16 cellular contexts compared by ENCODE assay signal in genomic region chr3:14415501-14415900, GRCh38. TPM values are rescaled to one million over a fixed set of nuclear protein-coding genes. Genes with fewer than 3 reads are reported as not detected.
A peak's percentile ranks its signal among the peaks of the same experiment; 100 is the strongest.
DNase-seq lines count a peak whose midpoint lies in the region; ATAC-seq, FAIRE-seq and TF ChIP-seq lines count a peak whose summit lies in the region.
"Had no signal": no experiment of that assay in that cellular context is flagged by ENCODE, and none has a peak within 500 bp of the region (broad histone marks: within the 10 kb centered on the region; RNA-seq: fewer than 3 reads in every experiment).

No MANE protein-coding gene starts in this region.

- H3K9me3 Mint-ChIP-seq in naive thymus-derived CD4-positive, alpha-beta T cell: no peaks in the 10 kb centered on the region
- H3K9me3 Mint-ChIP-seq: CD8-positive, alpha-beta T cell; naive B cell had no signal

- no peak for FAIRE-seq in bronchial epithelial cell (lab: Jason Lieb, UNC)
- FAIRE-seq: urothelium cell line had no signal

- no peaks in the 10 kb centered on the region for H3K27me3 ChIP-seq in BLaER1 treated with 17β-estradiol and CSF1 and Interleukin-3, amounts not matched to agents 10 nM and 100 nM
- H3K27me3 ChIP-seq in PC-9 (ENCODE audit: insufficient read depth, low read depth) (no peaks in the 10 kb centered on the region), bronchial epithelial cell (ENCODE audit: control insufficient read depth, insufficient read depth, low read length) (no peaks in the 10 kb centered on the region), neutrophil (no peaks in the 10 kb centered on the region), ovary (no peaks in the 10 kb centered on the region)
- H3K27me3 ChIP-seq in naive thymus-derived CD4-positive, alpha-beta T cell (ENCODE audit: control insufficient read depth in 2 of 2, insufficient read depth in 2 of 2, low read length in 2 of 2): no peaks in the 10 kb centered on the region

- CTCF ChIA-PET in PC-9 (lab: Charles Lee): interaction anchor here (0.7 kb wide), 1 partner anchor 40 kb away, joined by 7 read pairs; no protein-coding TSS in a partner anchor
- CTCF ChIA-PET in naive thymus-derived CD4-positive, alpha-beta T cell (lab: Charles Lee): no interaction called here

- H3K27me3 Mint-ChIP-seq in naive thymus-derived CD4-positive, alpha-beta T cell: no peaks in the 10 kb centered on the region
- H3K27me3 Mint-ChIP-seq: naive B cell had no signal

- peaks cover 0 to 93% (median 56%) of the 10 kb centered on the region in 11 experiments; a peak in 18 of 22 replicates for H4K20me1 ChIP-seq in BLaER1 treated with 17β-estradiol and CSF1 and Interleukin-3, amounts not matched to agents 10 nM and 100 nM
- H4K20me1 ChIP-seq in PC-9 (ENCODE audit: insufficient read depth): no peaks in the 10 kb centered on the region

- H3K4me2 ChIP-seq in BLaER1 treated with 17β-estradiol and CSF1 and Interleukin-3, amounts not matched to agents 10 nM and 100 nM: peak overlapping the region; percentile 30 to 96 (median 55)
- H3K4me2 ChIP-seq in PC-9: no peak overlapping the region

- H3K27ac Mint-ChIP-seq in naive thymus-derived CD4-positive, alpha-beta T cell: peak overlapping the region in 1 of 9 donors; percentile 41

- H3K9ac ChIP-seq in BLaER1 treated with 17β-estradiol and CSF1 and Interleukin-3, amounts not matched to agents 10 nM and 100 nM: peak overlapping the region in 10 of 11 experiments; percentile 31 to 72 (median 54); a peak in 17 of 22 replicates

- peaks cover 40 to 100% (median 85%) of the 10 kb centered on the region in 10 experiments for H3K4me1 ChIP-seq in BLaER1 treated with 17β-estradiol and CSF1 and Interleukin-3, amounts not matched to agents 10 nM and 100 nM
- peaks cover 80% of the 10 kb centered on the region for H3K4me1 ChIP-seq in PC-9 (replicated peaks; ENCODE audit: insufficient read depth)
- peaks cover 98 to 99% of the 10 kb centered on the region in 2 experiments for H3K4me1 ChIP-seq in neutrophil (ENCODE audit: control insufficient read depth in 1 of 2, insufficient read depth in 1 of 2, low read depth in 1 of 2, low read length in 1 of 2)
- no peaks in the 10 kb centered on the region for H3K4me1 ChIP-seq in naive thymus-derived CD4-positive, alpha-beta T cell (ENCODE audit: control insufficient read depth in 2 of 2, insufficient read depth in 2 of 2, low read length in 2 of 2)
- H3K4me1 ChIP-seq in ovary (ENCODE audit: insufficient read depth): peaks cover 18% of the 10 kb centered on the region

- no peak for ATAC-seq in naive thymus-derived CD4-positive, alpha-beta T cell
- ATAC-seq in HG03108 (IDR thresholded peaks at IDR 0.05; ENCODE audit: unreplicated experiment): no peak
- ATAC-seq: CD8-positive, alpha-beta T cell had no signal

- no peaks in the 10 kb centered on the region for H3K9me2 ChIP-seq in PC-9 (ENCODE audit: insufficient read depth)

- no peak for TF ChIP-seq EP300 in ovary (IDR thresholded peaks at IDR 0.05)

- peaks cover 5 to 28% (median 10%) of the 10 kb centered on the region in 5 donors for H3K36me3 Mint-ChIP-seq in naive thymus-derived CD4-positive, alpha-beta T cell

- peaks cover 46% of the 10 kb centered on the region for H3F3A ChIP-seq in PC-9 (ENCODE audit: insufficient read depth, low read depth)

- H3K79me2 ChIP-seq in PC-9 (ENCODE audit: low read depth): peaks cover 87% of the 10 kb centered on the region

- BruUV-seq in PC-9 (replicated peaks; lab: Mats Ljungman, UMichigan): no TSS peak

- WGBS in ovary, 3 donors: 63 to 83% (median 72%) methylated on average over 5 of the region's 5 CpGs

- H2AFZ ChIP-seq in PC-9: no peak overlapping the region

- POLR2A ChIA-PET in PC-9 (lab: Charles Lee; ENCODE audit: unreplicated experiment): no interaction called here
- POLR2A ChIA-PET in naive thymus-derived CD4-positive, alpha-beta T cell (lab: Charles Lee): interaction anchor here (0.9 kb wide), 1 partner anchor 13 kb away, joined by 3 read pairs; no protein-coding TSS in a partner anchor

- no peak for TF ChIP-seq CTCF in PC-9 (conservative IDR thresholded peaks at IDR 0.05)
- TF ChIP-seq CTCF in bronchial epithelial cell (IDR thresholded peaks at IDR 0.05; ENCODE audit: insufficient read depth, low read length, severe bottlenecking): no peak
- no peak for TF ChIP-seq CTCF in neutrophil (IDR thresholded peaks at IDR 0.05)
- TF ChIP-seq CTCF in ovary (IDR thresholded peaks at IDR 0.05): no peak

- no peak for TF ChIP-seq POLR2A in ovary (IDR thresholded peaks at IDR 0.05)

- 0 out of 20 replicates have a peak overlapping the region, but pooled peaks of 2 of the 10 experiments have one; percentile 5 to 13 for H3K4me3 ChIP-seq in BLaER1 treated with 17β-estradiol and CSF1 and Interleukin-3, amounts not matched to agents 10 nM and 100 nM
- no peak overlapping the region for H3K4me3 ChIP-seq in PC-9
- H3K4me3 ChIP-seq in bronchial epithelial cell (ENCODE audit: low read depth, low read length): no peak overlapping the region
- no peak overlapping the region for H3K4me3 ChIP-seq in neutrophil (ENCODE audit: low read depth in 1 of 2, low read length in 1 of 2)
- no peak overlapping the region for H3K4me3 ChIP-seq in naive thymus-derived CD4-positive, alpha-beta T cell (ENCODE audit: low read length)
- no peak overlapping the region for H3K4me3 ChIP-seq in ovary

- no peaks in the 10 kb centered on the region for H3K9me3 ChIP-seq in BLaER1 treated with 17β-estradiol and CSF1 and Interleukin-3, amounts not matched to agents 10 nM and 100 nM (replicated peaks in 1 of 11)
- H3K9me3 ChIP-seq in PC-9 (ENCODE audit: insufficient read depth, low read depth) (no peaks in the 10 kb centered on the region), neutrophil (no peaks in the 10 kb centered on the region), ovary (no peaks in the 10 kb centered on the region)
- H3K9me3 ChIP-seq in naive thymus-derived CD4-positive, alpha-beta T cell (ENCODE audit: control insufficient read depth in 2 of 3, low read length in 3 of 3): no peaks in the 10 kb centered on the region

- H3K4me3 Mint-ChIP-seq in naive thymus-derived CD4-positive, alpha-beta T cell: no peak overlapping the region
- H3K4me3 Mint-ChIP-seq: CD8-positive, alpha-beta T cell had no signal

- intact Hi-C loops in PC-9 (cut with micrococcal nuclease; ENCODE audit: unreplicated experiment) (no loop called here), posterior vena cava (cut with DNase I) (no loop called here), ovary (cut with DNase I) (no loop called here)
- intact Hi-C loops in naive thymus-derived CD4-positive, alpha-beta T cell (cut with micrococcal nuclease): no loop called here

- H3K4me1 Mint-ChIP-seq in naive thymus-derived CD4-positive, alpha-beta T cell: peaks cover 0 to 24% (median 12%) of the 10 kb centered on the region in 7 donors

- DNase-seq in PC-9 (no peak), bronchial epithelial cell (ENCODE audit: low read depth) (peak; percentile 32), posterior vena cava (ENCODE audit: low spot score) (no peak), ovary (no peak)
- DNase-seq in naive thymus-derived CD4-positive, alpha-beta T cell: no peak
- DNase-seq: activated CD4-positive, CD25-positive, alpha-beta regulatory T cell; CD8-positive, alpha-beta T cell; effector CD4-positive, alpha-beta T cell; GDM1; HCEC 1CT; naive B cell; NCI-H2171 had no signal

- H3K36me3 ChIP-seq in BLaER1 treated with 17β-estradiol and CSF1 and Interleukin-3, amounts not matched to agents 10 nM and 100 nM: peaks cover 23 to 82% (median 59%) of the 10 kb centered on the region in 11 experiments
- H3K36me3 ChIP-seq in PC-9 (ENCODE audit: low read depth) (peaks cover 43% of the 10 kb centered on the region), bronchial epithelial cell (ENCODE audit: control insufficient read depth, insufficient read depth, low read length) (no peaks in the 10 kb centered on the region), neutrophil (peaks cover 84% of the 10 kb centered on the region), ovary (no peaks in the 10 kb centered on the region)
- H3K36me3 ChIP-seq in naive thymus-derived CD4-positive, alpha-beta T cell (ENCODE audit: control insufficient read depth in 2 of 3, insufficient read depth in 3 of 3, low read length in 3 of 3): peaks cover 0 to 41% (median 0%) of the 10 kb centered on the region in 3 experiments

- peak overlapping the region; percentile 5 to 91 (median 54); a peak in 17 of 22 replicates for H3K27ac ChIP-seq in BLaER1 treated with 17β-estradiol and CSF1 and Interleukin-3, amounts not matched to agents 10 nM and 100 nM
- peak overlapping the region; percentile 99 for H3K27ac ChIP-seq in PC-9
- peak overlapping the region; percentile 98 for H3K27ac ChIP-seq in neutrophil
- no peak overlapping the region for H3K27ac ChIP-seq in naive thymus-derived CD4-positive, alpha-beta T cell (ENCODE audit: low read depth, low read length)
- H3K27ac ChIP-seq in ovary: no peak overlapping the region

RNA-seq across cellular contexts. Expression of gene SLC6A6, which starts 13.1 kb away (rescaled TPM):
- total RNA-seq in PC-9 (2021) (84.9 and 122 TPM in 2 replicates), bronchial epithelial cell (4.6 and 13.2 TPM in 2 replicates), posterior vena cava (10 to 100 TPM; 13.3 to 23.6 TPM), ovary (100 to 1,000 TPM in 3 of 7 donors, 10 to 100 TPM in 4; 32.5 to 141 (median 80.5) TPM)
- total RNA-seq in naive thymus-derived CD4-positive, alpha-beta T cell: 10 to 100 TPM; 34.5 to 87.5 (median 35.6) TPM
- 1 to 10 TPM; 3.0 to 3.2 TPM for polyA plus RNA-seq in naive thymus-derived CD4-positive, alpha-beta T cell
- polyA plus RNA-seq in ovary: 10 to 100 TPM; 37.6 to 81.1 TPM

Comparison
In these comparisons a context has a peak if more than half of its experiments do, and no peak if none do; other contexts are left out.
1. H3K27ac ChIP-seq: peak in BLaER1 treated with 17β-estradiol and CSF1 and Interleukin-3, amounts not matched to agents 10 nM and 100 nM (11 of 11), PC-9 (single experiment) and neutrophil (single experiment); none in naive thymus-derived CD4-positive, alpha-beta T cell (single experiment) and ovary (0 of 2).